31 cellular contexts compared by ENCODE assay signal in genomic region chr19:15864824-15865223, GRCh38. TPM values are rescaled to one million over a fixed set of nuclear protein-coding genes. Genes with fewer than 3 reads are reported as not detected.
"Had no signal": no experiment of that assay in that cellular context is flagged by ENCODE, and none has a peak within 500 bp of the region (broad histone marks: within the 10 kb centered on the region; RNA-seq: fewer than 3 reads in every experiment).

No MANE protein-coding gene starts in this region.

- H3K4me2 ChIP-seq: KMS-11, PC-9 had no signal

- H3K4me1 ChIP-seq: ascending aorta, body of pancreas had no signal

- ATAC-seq: activated CD8-positive, alpha-beta T cell treated with anti-CD3 and anti-CD28 coated beads, Interleukin-2, amount 10 ng/mL, durations not matched to agents 7 days and 5 days; activated naive CD4-positive, alpha-beta T cell treated with anti-CD3 and anti-CD28 coated beads, Interleukin-2, amount 50 U/mL, for 72 hours; activated naive CD8-positive, alpha-beta T cell treated with anti-CD3 and anti-CD28 coated beads, Interleukin-2, amount 50 U/mL, for 24 hours; activated T-cell treated with anti-CD3 and anti-CD28 coated beads, Interleukin-2, amount 50 U/mL, for 4 hours; body of pancreas; T-cell; WTC11 had no signal

- H3K27me3 ChIP-seq: ascending aorta had no signal

- H3K36me3 ChIP-seq: ascending aorta had no signal

- H3K4me3 ChIP-seq: ascending aorta, body of pancreas, PC-9 had no signal

- FAIRE-seq: bronchial epithelial cell had no signal

- H3K27ac ChIP-seq: ascending aorta, body of pancreas, KMS-11, PC-9 had no signal

- H2AFZ ChIP-seq: PC-9 had no signal

- H3K9me3 ChIP-seq: ascending aorta, body of pancreas had no signal

- H3K9ac ChIP-seq: KMS-11 had no signal

- DNase-seq: activated CD4-positive, alpha-beta T cell treated with anti-CD3 and anti-CD28 coated beads for 48 hours; activated CD4-positive, alpha-beta T cell treated with anti-CD3 and anti-CD28 coated beads, Interleukin-2, amount 50 U/mL, for 4 hours; activated CD4-positive, CD25-positive, alpha-beta regulatory T cell treated with anti-CD3 and anti-CD28 coated beads, Interleukin-2, amount 50 U/mL, for 72 hours; activated CD8-positive, alpha-beta T cell treated with anti-CD3 and anti-CD28 coated beads, Interleukin-2, amount 10 ng/mL, durations not matched to agents 7 days and 5 days; activated effector memory CD4-positive, alpha-beta T cell treated with anti-CD3 and anti-CD28 coated beads, Interleukin-2, amount 50 U/mL, for 16 hours; activated naive CD4-positive, alpha-beta T cell treated with Interleukin-2 at 50 U/mL for 16 hours; activated naive CD8-positive, alpha-beta T cell treated with anti-CD3 and anti-CD28 coated beads, Interleukin-2, amount 50 U/mL, for 24 hours; activated T-cell treated with anti-CD3 and anti-CD28 coated beads, Interleukin-2, amount 50 U/mL, for 4 hours; amniotic stem cell; body of pancreas; central memory CD4-positive, alpha-beta T cell; MM.1S; NCI-H1105; NCI-H1436; NCI-H1694 treated with DMSO at 0.1 percent for 48 hours; NCI-H2029 treated with DMSO at 0.1 percent for 48 hours; NCI-H345; NCI-H510A; NCI-H526 treated with DMSO at 0.1 percent for 48 hours; NCI-H82; PC-9; SIG-M5; T-cell had no signal

RNA-seq across cellular contexts. Expression of gene CYP4F2, which starts 33.0 kb away (rescaled TPM):
- total RNA-seq: activated CD8-positive, alpha-beta T cell treated with anti-CD3 and anti-CD28 coated beads, Interleukin-2, amount 10 ng/mL, durations not matched to agents 7 days and 5 days; activated T-cell treated with anti-CD3 and anti-CD28 coated beads, Interleukin-2, amount 50 U/mL, for 4 hours; body of pancreas; chondrocyte; RPMI7951; T-helper 2 cell treated with Interferon-gamma antibody and Interleukin-4, amounts not matched to agents 100 ng/mL and 5 ng/mL, for 36 hours had no signal

RNA-seq across cellular contexts. Expression of gene OR10H1, which starts 49.4 kb away (rescaled TPM):
- total RNA-seq: activated CD8-positive, alpha-beta T cell treated with anti-CD3 and anti-CD28 coated beads, Interleukin-2, amount 10 ng/mL, durations not matched to agents 7 days and 5 days; ascending aorta; body of pancreas; bronchial epithelial cell; chondrocyte; RPMI7951; T-helper 2 cell treated with Interferon-gamma antibody and Interleukin-4, amounts not matched to agents 100 ng/mL and 5 ng/mL, for 36 hours; WTC11 had no signal
